Comparison of ENCODE assay signal across 8 cellular contexts in genomic region chr1:68495968-68496679, GRCh38. TPM values are rescaled to one million over a fixed set of nuclear protein-coding genes. Genes with fewer than 3 reads are reported as not detected.
DNase-seq lines count a peak whose midpoint lies in the region; ATAC-seq and TF ChIP-seq lines count a peak whose summit lies in the region.

No MANE protein-coding gene starts in this region.

- H3K27ac ChIP-seq in mammary epithelial cell (ENCODE audit: insufficient read depth, low read depth, low read length) (peak overlapping the region; percentile 84), muscle layer of colon (ENCODE audit: low read depth, low read length) (no peak overlapping the region)

- H3K27ac Mint-ChIP-seq in activated CD8-positive, alpha-beta memory T cell treated with anti-CD3 and anti-CD28 coated beads, Interleukin-2, amount 10 ng/mL, durations not matched to agents 7 days and 5 days = peak overlapping the region; percentile 93

- peaks cover 29% of the 10 kb centered on the region for H3K4me1 Mint-ChIP-seq in activated CD8-positive, alpha-beta memory T cell treated with anti-CD3 and anti-CD28 coated beads, Interleukin-2, amount 10 ng/mL, durations not matched to agents 7 days and 5 days

- peaks cover 22% of the 10 kb centered on the region for H3K36me3 Mint-ChIP-seq in activated CD8-positive, alpha-beta memory T cell treated with anti-CD3 and anti-CD28 coated beads, Interleukin-2, amount 10 ng/mL, durations not matched to agents 7 days and 5 days

- H3K4me3 Mint-ChIP-seq in activated CD8-positive, alpha-beta memory T cell treated with anti-CD3 and anti-CD28 coated beads, Interleukin-2, amount 10 ng/mL, durations not matched to agents 7 days and 5 days = peak overlapping the region; percentile 93

- dilution Hi-C loops in mammary epithelial cell (cut with HindIII; ENCODE audit: low sequenced_read_pairs) = no loop called here

- peak overlapping the region; percentile 86 for H3K9ac ChIP-seq in mammary epithelial cell (ENCODE audit: insufficient read depth, low read length)
- H3K9ac ChIP-seq in muscle layer of colon (ENCODE audit: low read length) = no peak overlapping the region

- peak overlapping the region; percentile 100 for H2AFZ ChIP-seq in mammary epithelial cell (ENCODE audit: low read depth, low read length)

- peaks cover 16% of the 10 kb centered on the region for H3K4me1 ChIP-seq in mammary epithelial cell (ENCODE audit: insufficient read depth, low read length)
- H3K4me1 ChIP-seq in muscle layer of colon (ENCODE audit: insufficient read depth, low read length) = peaks cover 8% of the 10 kb centered on the region

- H3K27me3 ChIP-seq in mammary epithelial cell (ENCODE audit: insufficient read depth, low read length) (no peaks in the 10 kb centered on the region), muscle layer of colon (ENCODE audit: control insufficient read depth in 1 of 2, insufficient read depth in 2 of 2, low read length in 2 of 2) (no peaks in the 10 kb centered on the region)

- H3K36me3 ChIP-seq in mammary epithelial cell (ENCODE audit: insufficient read depth, low read length) (no peaks in the 10 kb centered on the region), muscle layer of colon (ENCODE audit: insufficient read depth, low read length) (no peaks in the 10 kb centered on the region)

- WGBS in mammary epithelial cell (ENCODE audit: low coverage, missing lambda C conversion rate) = 4% methylated on average over 21 of the region's 21 CpGs

- intact Hi-C loops in mammary epithelial cell (cut with micrococcal nuclease) = no loop called here

- H3K4me3 ChIP-seq in mammary epithelial cell (replicated peaks in 1 of 3; ENCODE audit: insufficient read depth in 1 of 3, low read depth in 2 of 3, low read length in 3 of 3) (peak overlapping the region; percentile 57 to 96 (median 80)), muscle layer of colon (ENCODE audit: low read depth in 1 of 2, low read length in 2 of 2) (peak overlapping the region; percentile 96 to 99)

- H4K20me1 ChIP-seq in mammary epithelial cell (ENCODE audit: insufficient read depth, low read length) = no peaks in the 10 kb centered on the region

- TF ChIP-seq CTCF in mammary epithelial cell (conservative IDR thresholded peaks at IDR 0.05 in 1 of 2, IDR thresholded peaks at IDR 0.05 in 1 of 2; ENCODE audit: extremely low read depth in 1 of 2, insufficient read depth in 1 of 2, low read depth in 1 of 2, low read length in 2 of 2) = no peak

- peaks cover 20% of the 10 kb centered on the region for H3K27me3 Mint-ChIP-seq in activated CD8-positive, alpha-beta memory T cell treated with anti-CD3 and anti-CD28 coated beads, Interleukin-2, amount 10 ng/mL, durations not matched to agents 7 days and 5 days

- BruUV-seq in mammary epithelial cell (replicated peaks; lab: Mats Ljungman, UMichigan) = no TSS peak

- peaks cover 46% of the 10 kb centered on the region for H3K79me2 ChIP-seq in mammary epithelial cell (ENCODE audit: insufficient read depth, low read length)

- CTCF ChIA-PET in activated CD8-positive, alpha-beta memory T cell treated with anti-CD3 and anti-CD28 coated beads, Interleukin-2, amount 10 ng/mL, durations not matched to agents 7 days and 5 days (lab: Charles Lee) = no interaction called here
- CTCF ChIA-PET in mammary epithelial cell (lab: Charles Lee; ENCODE audit: low non-redundant PET) = no interaction called here

- no peak for DNase-seq in activated CD8-positive, alpha-beta memory T cell treated with anti-CD3 and anti-CD28 coated beads, Interleukin-2, amount 10 ng/mL, durations not matched to agents 7 days and 5 days
- DNase-seq in activated CD8-positive, alpha-beta memory T cell treated with anti-CD3 and anti-CD28 coated beads, Interleukin-2, amount 50 U/mL, for 4 hours = no peak
- DNase-seq in NCI-H446 treated with DMSO at 0.1 percent for 48 hours (lab: John Stamatoyannopoulos, UW) (peak; percentile 18), mammary epithelial cell (peak; percentile 6), NK-92 (lab: John Stamatoyannopoulos, UW; ENCODE audit: unreplicated experiment) (no peak), NCI-H1930 (lab: John Stamatoyannopoulos, UW) (no peak)

- H3K9me3 Mint-ChIP-seq in activated CD8-positive, alpha-beta memory T cell treated with anti-CD3 and anti-CD28 coated beads, Interleukin-2, amount 10 ng/mL, durations not matched to agents 7 days and 5 days (ENCODE audit: low read depth) = peaks cover 3% of the 10 kb centered on the region

- H3K4me2 ChIP-seq in mammary epithelial cell (ENCODE audit: insufficient read depth, low read depth, low read length) = peak overlapping the region; percentile 79

- no peaks in the 10 kb centered on the region for H3K9me3 ChIP-seq in mammary epithelial cell (replicated peaks; ENCODE audit: insufficient read depth, low read length)
- no peaks in the 10 kb centered on the region for H3K9me3 ChIP-seq in muscle layer of colon (ENCODE audit: low read length)

- in situ Hi-C loops in mammary epithelial cell (cut with MboI; ENCODE audit: low sequenced_read_pairs in 2 of 2) = no loop called here

- peak; percentile 6 for ATAC-seq in activated CD8-positive, alpha-beta memory T cell treated with anti-CD3 and anti-CD28 coated beads, Interleukin-2, amount 10 ng/mL, durations not matched to agents 7 days and 5 days
- peak; percentile 14 for ATAC-seq in HG02623 (IDR thresholded peaks at IDR 0.05; ENCODE audit: unreplicated experiment)

RNA-seq across cellular contexts. Expression of gene DEPDC1, which starts 0.8 kb away (rescaled TPM):
- 10 to 100 TPM; 28.3 to 31.0 TPM for total RNA-seq in activated CD8-positive, alpha-beta memory T cell treated with anti-CD3 and anti-CD28 coated beads, Interleukin-2, amount 10 ng/mL, durations not matched to agents 7 days and 5 days
- 10 to 100 TPM in 1 of 2 donors, under 1 TPM in 1; 0.67 to 24.1 TPM for total RNA-seq in mammary epithelial cell
- polyA plus RNA-seq in mammary epithelial cell = 12.3 TPM
- polyA minus RNA-seq in mammary epithelial cell = 15.2 TPM

RNA-seq across cellular contexts. Expression of gene RPE65, which starts 46.4 kb away (rescaled TPM):
- total RNA-seq in activated CD8-positive, alpha-beta memory T cell treated with anti-CD3 and anti-CD28 coated beads, Interleukin-2, amount 10 ng/mL, durations not matched to agents 7 days and 5 days = not detected
- total RNA-seq in mammary epithelial cell = under 1 TPM in 1 of 2 donors, not detected in 1; under 0.01 TPM
- polyA plus RNA-seq in mammary epithelial cell = not detected
- polyA minus RNA-seq in mammary epithelial cell = not detected

Comparison
In these comparisons a context has a peak if more than half of its experiments do, and no peak if none do; other contexts are left out.
1. DNase-seq: peak in NCI-H446 treated with DMSO at 0.1 percent for 48 hours (single experiment) and mammary epithelial cell (single experiment); none in activated CD8-positive, alpha-beta memory T cell treated with anti-CD3 and anti-CD28 coated beads, Interleukin-2, amount 10 ng/mL, durations not matched to agents 7 days and 5 days (single experiment), activated CD8-positive, alpha-beta memory T cell treated with anti-CD3 and anti-CD28 coated beads, Interleukin-2, amount 50 U/mL, for 4 hours (single experiment), NK-92 (single experiment) and NCI-H1930 (0 of 2).